Comparison of ENCODE assay signal across 19 cellular contexts in the genomic region with DNA sequence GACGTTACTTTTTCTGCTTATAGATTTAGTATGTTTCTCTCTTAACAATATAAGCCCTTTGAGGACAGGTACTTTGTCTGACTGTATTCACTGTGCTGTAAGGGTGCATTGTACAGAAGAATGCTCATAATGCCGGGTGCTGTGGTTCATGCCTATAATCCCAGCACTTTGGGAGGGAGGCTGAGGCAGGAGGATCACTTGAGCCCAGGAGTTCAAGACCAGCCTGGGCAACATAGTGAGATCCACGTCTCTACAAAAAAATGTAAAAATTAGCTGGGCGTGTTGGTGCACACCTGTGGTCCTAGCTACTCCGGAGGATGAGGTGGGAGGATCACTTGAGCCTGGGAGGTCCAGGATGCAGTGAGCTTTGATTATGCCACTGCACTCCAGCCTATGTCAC.
"Had no signal": no experiment of that assay in that cellular context is flagged by ENCODE, and none has a peak within 500 bp of the region (broad histone marks: within the 10 kb centered on the region; RNA-seq: fewer than 3 reads in every experiment).

No MANE protein-coding gene starts in this region.

- H3K9me3 Mint-ChIP-seq: activated CD4-positive, alpha-beta T cell treated with anti-CD3 and anti-CD28 coated beads, Interleukin-2, amount 10 ng/mL, durations not matched to agents 24 days and 14 days; activated CD8-positive, alpha-beta T cell treated with anti-CD3 and anti-CD28 coated beads for 36 hours; activated naive CD4-positive, alpha-beta T cell treated with anti-CD3 and anti-CD28 coated beads, Interleukin-2, amount 50 U/mL, for 72 hours; activated T-helper 1 cell treated with anti-CD3 and anti-CD28 coated beads, Interleukin-12 subunit alpha, Interleukin-12 subunit beta, Interleukin-2, Interleukin-4 antibody, amounts not matched to agents 30 ng/mL and 10 ng/mL and 1 ng/mL, durations not matched to agents 14 hours and 24 hours and 36 hours; brain; immature natural killer cell; mesothelial cell of epicardium; naive thymus-derived CD8-positive, alpha-beta T cell; stimulated activated naive CD8-positive, alpha-beta T cell treated with anti-CD3 and anti-CD28 coated beads, Interleukin-15, amount 100 ng/mL, for 72 hours had no signal

- H3K27ac ChIP-seq: left ventricle myocardium inferior, spleen, tibial nerve had no signal

- ATAC-seq: activated CD4-positive, CD25-positive, alpha-beta regulatory T cell treated with anti-CD3 and anti-CD28 coated beads, Interleukin-2, amount 50 U/mL, for 24 hours; activated CD8-positive, alpha-beta memory T cell treated with anti-CD3 and anti-CD28 coated beads, Interleukin-2, amount 10 ng/mL, durations not matched to agents 7 days and 5 days; activated CD8-positive, alpha-beta T cell treated with anti-CD3 and anti-CD28 coated beads for 36 hours; activated naive CD4-positive, alpha-beta T cell treated with anti-CD3 and anti-CD28 coated beads, Interleukin-2, amount 50 U/mL, for 72 hours; naive thymus-derived CD8-positive, alpha-beta T cell; stimulated activated naive CD8-positive, alpha-beta T cell treated with anti-CD3 and anti-CD28 coated beads, Interleukin-15, amount 100 ng/mL, for 72 hours had no signal

- H3K36me3 Mint-ChIP-seq: brain, immature natural killer cell, mesothelial cell of epicardium had no signal

- H3K9me3 ChIP-seq: left ventricle myocardium inferior, spleen, tibial nerve had no signal

- H3K4me3 ChIP-seq: left ventricle myocardium inferior, spleen, tibial nerve had no signal

- H3K27me3 ChIP-seq: spleen, tibial nerve had no signal

- H3K27ac Mint-ChIP-seq: activated CD4-positive, alpha-beta T cell treated with anti-CD3 and anti-CD28 coated beads, Interleukin-2, amount 10 ng/mL, durations not matched to agents 24 days and 14 days; activated CD8-positive, alpha-beta memory T cell treated with anti-CD3 and anti-CD28 coated beads, Interleukin-2, amount 10 ng/mL, durations not matched to agents 7 days and 5 days; activated naive CD4-positive, alpha-beta T cell treated with anti-CD3 and anti-CD28 coated beads, Interleukin-2, amount 50 U/mL, for 72 hours; activated T-helper 1 cell treated with anti-CD3 and anti-CD28 coated beads, Interleukin-12 subunit alpha, Interleukin-12 subunit beta, Interleukin-2, Interleukin-4 antibody, amounts not matched to agents 30 ng/mL and 10 ng/mL and 1 ng/mL, durations not matched to agents 14 hours and 24 hours and 36 hours; brain; mesothelial cell of epicardium; progenitor cell of endocrine pancreas had no signal

- H3K27me3 Mint-ChIP-seq: activated CD4-positive, alpha-beta T cell treated with anti-CD3 and anti-CD28 coated beads, Interleukin-2, amount 10 ng/mL, durations not matched to agents 24 days and 14 days; activated CD8-positive, alpha-beta memory T cell treated with anti-CD3 and anti-CD28 coated beads, Interleukin-2, amount 10 ng/mL, durations not matched to agents 7 days and 5 days; activated CD8-positive, alpha-beta T cell treated with anti-CD3 and anti-CD28 coated beads for 36 hours; progenitor cell of endocrine pancreas; stimulated activated naive CD8-positive, alpha-beta T cell treated with anti-CD3 and anti-CD28 coated beads, Interleukin-15, amount 100 ng/mL, for 72 hours had no signal

- DNase-seq: activated CD4-positive, alpha-beta T cell treated with anti-CD3 and anti-CD28 coated beads, Interleukin-2, amount 10 ng/mL, durations not matched to agents 24 days and 14 days; activated CD8-positive, alpha-beta memory T cell treated with anti-CD3 and anti-CD28 coated beads, Interleukin-2, amount 10 ng/mL, durations not matched to agents 7 days and 5 days; activated CD8-positive, alpha-beta T cell treated with anti-CD3 and anti-CD28 coated beads for 36 hours; activated gamma-delta T cell; aorta; immature natural killer cell; left ventricle myocardium inferior; naive thymus-derived CD8-positive, alpha-beta T cell; retina; spleen; stimulated activated CD4-positive, alpha-beta T cell treated with anti-CD3 and anti-CD28 coated beads, Interleukin-4, amount 100 ng/mL, for 1 hour; stimulated activated naive CD8-positive, alpha-beta T cell treated with anti-CD3 and anti-CD28 coated beads, Interleukin-15, amount 100 ng/mL, for 72 hours had no signal

- H3K4me3 Mint-ChIP-seq: activated CD4-positive, alpha-beta T cell treated with anti-CD3 and anti-CD28 coated beads, Interleukin-2, amount 10 ng/mL, durations not matched to agents 24 days and 14 days; activated CD8-positive, alpha-beta memory T cell treated with anti-CD3 and anti-CD28 coated beads, Interleukin-2, amount 10 ng/mL, durations not matched to agents 7 days and 5 days; activated CD8-positive, alpha-beta T cell treated with anti-CD3 and anti-CD28 coated beads for 36 hours; activated T-helper 1 cell treated with anti-CD3 and anti-CD28 coated beads, Interleukin-12 subunit alpha, Interleukin-12 subunit beta, Interleukin-2, Interleukin-4 antibody, amounts not matched to agents 30 ng/mL and 10 ng/mL and 1 ng/mL, durations not matched to agents 14 hours and 24 hours and 36 hours; mesothelial cell of epicardium; stimulated activated naive CD8-positive, alpha-beta T cell treated with anti-CD3 and anti-CD28 coated beads, Interleukin-15, amount 100 ng/mL, for 72 hours had no signal
